ENCODE assay signal across 8 cellular contexts in the genomic region with DNA sequence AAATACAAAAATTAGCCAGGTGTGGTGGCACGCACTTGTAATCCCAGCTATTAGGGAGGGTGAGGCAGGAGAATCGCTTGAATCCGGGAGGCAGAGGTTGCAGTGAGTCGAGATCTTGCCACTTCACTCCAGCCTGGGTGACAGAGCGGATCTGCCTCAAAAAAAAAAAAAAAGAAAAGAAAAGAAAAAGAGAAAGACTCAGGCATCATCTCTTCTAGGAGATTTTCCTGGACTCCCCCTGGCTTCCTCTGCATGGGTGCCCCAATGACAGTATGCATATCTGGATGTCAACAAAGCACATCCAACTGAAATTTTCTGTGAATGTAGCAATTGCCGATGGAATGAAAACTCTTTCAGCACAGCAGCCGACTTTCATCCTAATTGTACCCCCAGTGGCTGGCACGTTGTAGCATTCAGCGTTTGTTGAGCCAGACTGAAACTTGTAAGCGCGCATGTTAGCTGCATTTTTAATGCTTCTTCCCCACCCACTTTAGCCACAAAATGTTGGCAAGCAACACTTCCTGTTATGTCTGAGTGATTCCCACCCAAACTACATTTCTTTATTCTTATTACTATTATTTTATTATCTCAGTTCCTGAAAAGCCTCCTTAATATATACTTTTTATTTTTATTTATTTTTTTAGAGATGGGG.
DNase-seq lines count a peak whose midpoint lies in the region; ATAC-seq, FAIRE-seq and TF ChIP-seq lines count a peak whose summit lies in the region.

No MANE protein-coding gene starts in this region.

- peaks cover 12% of the 10 kb centered on the region for H3K4me1 Mint-ChIP-seq in activated T-helper 2 cell treated with anti-CD3 and anti-CD28 coated beads, Interferon-gamma antibody, Interleukin-2, Interleukin-4, amounts not matched to agents 10 μg/mL and 5 μg/mL and 100 μg/mL, durations not matched to agents 14 hours and 24 hours and 36 hours (ENCODE audit: low read depth)
- H3K4me1 Mint-ChIP-seq in natural killer cell = peaks cover 32 to 41% of the 10 kb centered on the region in 2 donors

- ATAC-seq in HG03469 (IDR thresholded peaks at IDR 0.05; ENCODE audit: unreplicated experiment) (peak; percentile 77), natural killer cell (peak; percentile 41 to 71 (median 42)), omental fat pad (ENCODE audit: low FRiP score) (no peak), HG03280 (IDR thresholded peaks at IDR 0.05; ENCODE audit: unreplicated experiment) (no peak)

- H3K27me3 Mint-ChIP-seq in activated T-helper 2 cell treated with anti-CD3 and anti-CD28 coated beads, Interferon-gamma antibody, Interleukin-2, Interleukin-4, amounts not matched to agents 10 μg/mL and 5 μg/mL and 100 μg/mL, durations not matched to agents 14 hours and 24 hours and 36 hours (ENCODE audit: low read depth) = no peaks in the 10 kb centered on the region
- no peaks in the 10 kb centered on the region for H3K27me3 Mint-ChIP-seq in natural killer cell (ENCODE audit: low read depth in 2 of 2)

- peak; percentile 63 for FAIRE-seq in GM18507 (lab: Jason Lieb, UNC)

- no peak for TF ChIP-seq CTCF in natural killer cell (IDR thresholded peaks at IDR 0.05)
- TF ChIP-seq CTCF in omental fat pad (IDR thresholded peaks at IDR 0.05) = no peak

- H3K27ac Mint-ChIP-seq in activated T-helper 2 cell treated with anti-CD3 and anti-CD28 coated beads, Interferon-gamma antibody, Interleukin-2, Interleukin-4, amounts not matched to agents 10 μg/mL and 5 μg/mL and 100 μg/mL, durations not matched to agents 14 hours and 24 hours and 36 hours = no peak overlapping the region
- H3K27ac Mint-ChIP-seq in natural killer cell = peak overlapping the region; percentile 58 to 77

- peaks cover 8% of the 10 kb centered on the region for H3K9me3 Mint-ChIP-seq in activated T-helper 2 cell treated with anti-CD3 and anti-CD28 coated beads, Interferon-gamma antibody, Interleukin-2, Interleukin-4, amounts not matched to agents 10 μg/mL and 5 μg/mL and 100 μg/mL, durations not matched to agents 14 hours and 24 hours and 36 hours
- H3K9me3 Mint-ChIP-seq in natural killer cell = no peaks in the 10 kb centered on the region

- H3K36me3 Mint-ChIP-seq in activated T-helper 2 cell treated with anti-CD3 and anti-CD28 coated beads, Interferon-gamma antibody, Interleukin-2, Interleukin-4, amounts not matched to agents 10 μg/mL and 5 μg/mL and 100 μg/mL, durations not matched to agents 14 hours and 24 hours and 36 hours (ENCODE audit: low read depth) = peaks cover under 1% of the 10 kb centered on the region
- H3K36me3 Mint-ChIP-seq in natural killer cell = no peaks in the 10 kb centered on the region

- no peak for DNase-seq in GM18507 (ENCODE audit: extremely low spot score, insufficient read length, low read depth)
- DNase-seq in activated T-helper 2 cell treated with anti-CD3 and anti-CD28 coated beads, Interferon-gamma antibody, Interleukin-2, Interleukin-4, amounts not matched to agents 10 μg/mL and 5 μg/mL and 100 μg/mL, durations not matched to agents 14 hours and 24 hours and 36 hours (ENCODE audit: low spot score) = peak; percentile 12
- DNase-seq in natural killer cell = no peak
- DNase-seq in omental fat pad (ENCODE audit: low spot score) = no peak
- no peak for DNase-seq in Kasumi-1 (lab: John Stamatoyannopoulos, UW)
- no peak for DNase-seq in ecto neural progenitor cell (ENCODE audit: low spot score)

- intact Hi-C loops in activated T-helper 2 cell treated with anti-CD3 and anti-CD28 coated beads, Interferon-gamma antibody, Interleukin-2, Interleukin-4, amounts not matched to agents 10 μg/mL and 5 μg/mL and 100 μg/mL, durations not matched to agents 14 hours and 24 hours and 36 hours (cut with micrococcal nuclease) = loop anchor here (10.0 kb wide), 2 partner anchors 133 to 277 kb away; a partner anchor contains a TSS
- intact Hi-C loops in natural killer cell (cut with micrococcal nuclease) = no loop called here

- H3K4me3 Mint-ChIP-seq in activated T-helper 2 cell treated with anti-CD3 and anti-CD28 coated beads, Interferon-gamma antibody, Interleukin-2, Interleukin-4, amounts not matched to agents 10 μg/mL and 5 μg/mL and 100 μg/mL, durations not matched to agents 14 hours and 24 hours and 36 hours (ENCODE audit: low read depth) = no peak overlapping the region
- H3K4me3 Mint-ChIP-seq in natural killer cell = peak overlapping the region; percentile 83

Comparison
In these comparisons a context has a peak if more than half of its experiments do, and no peak if none do; other contexts are left out.
1. ATAC-seq: peak in HG03469 (single experiment) and natural killer cell (3 of 3); none in omental fat pad (single experiment) and HG03280 (single experiment).